Comparison of ENCODE assay signal across 17 cellular contexts in genomic region chr1:38891753-38892152, GRCh38. TPM values are rescaled to one million over a fixed set of nuclear protein-coding genes. Genes with fewer than 3 reads are reported as not detected.
DNase-seq lines count a peak whose midpoint lies in the region; ATAC-seq, FAIRE-seq and TF ChIP-seq lines count a peak whose summit lies in the region.
"Had no signal": no experiment of that assay in that cellular context is flagged by ENCODE, and none has a peak within 500 bp of the region (broad histone marks: within the 10 kb centered on the region; RNA-seq: fewer than 3 reads in every experiment).

No MANE protein-coding gene starts in this region.

- no peak overlapping the region for H4K5ac ChIP-seq in H1 (ENCODE audit: insufficient read length, low read depth, low read length)

- no peak overlapping the region for H2BK12ac ChIP-seq in H1 (ENCODE audit: low read depth, low read length)

- H3K27me3 ChIP-seq in H1 (replicated peaks in 1 of 4; ENCODE audit: control insufficient read depth in 3 of 4, extremely low read depth in 1 of 4, insufficient read depth in 3 of 4, low read length in 3 of 4) (no peaks in the 10 kb centered on the region; a peak in 1 of 7 replicates), esophagus squamous epithelium (no peaks in the 10 kb centered on the region)
- H3K27me3 ChIP-seq: stomach had no signal

- 79% methylated on average over 1 of the region's 1 CpG; no CpG with 5 or more reads in 1 of the 2 experiments for WGBS in H1 (ENCODE audit: extremely low coverage in 1 of 2, insufficient coverage in 1 of 2, insufficient read length in 1 of 2, insufficient replicate concordance in 2 of 2, low coverage in 1 of 2, low lambda C conversion rate in 2 of 2, missing lambda C conversion rate in 1 of 2), 2 experiments
- WGBS in esophagus squamous epithelium, 2 donors: 79 to 90% methylated on average over 1 of the region's 1 CpG

- no peaks in the 10 kb centered on the region for H3K23me2 ChIP-seq in H1 (ENCODE audit: low read depth, low read length)

- no peaks in the 10 kb centered on the region for H3K79me2 ChIP-seq in H1 (ENCODE audit: control insufficient read depth in 1 of 2, insufficient read depth in 2 of 2, low read length in 2 of 2)

- H3K4ac ChIP-seq in H1 (replicated peaks; ENCODE audit: insufficient read length, low read depth, low read length): no peak overlapping the region

- TF ChIP-seq RAD21 in H1 (IDR thresholded peaks at IDR 0.05 in 1 of 2, conservative IDR thresholded peaks at IDR 0.05 in 1 of 2; ENCODE audit: low read depth in 2 of 2, low read length in 2 of 2): peak; percentile 65 to 73

- no peaks in the 10 kb centered on the region for H3K27me3 Mint-ChIP-seq in progenitor cell of endocrine pancreas
- H3K27me3 Mint-ChIP-seq: activated naive CD4-positive, alpha-beta T cell treated with anti-CD3 and anti-CD28 coated beads, Interleukin-2, amount 50 U/mL, for 24 hours; dendritic cell treated with granulocyte-macrophage colony-stimulating factor and Interleukin-4, amounts not matched to agents 40 ng/mL and 50 ng/mL, for 4 days had no signal

- no peak overlapping the region for H2BK20ac ChIP-seq in H1 (ENCODE audit: low read length)

- H4K91ac ChIP-seq in H1 (replicated peaks; ENCODE audit: insufficient read length, low read length): no peak overlapping the region

- H3K4me2 ChIP-seq in H1 (ENCODE audit: insufficient read depth in 1 of 2, low read depth in 2 of 2, low read length in 2 of 2): no peak overlapping the region

- H3K27ac ChIP-seq in H1 (ENCODE audit: low read depth, low read length): no peak overlapping the region
- H3K27ac ChIP-seq in esophagus squamous epithelium: no peak overlapping the region
- H3K27ac ChIP-seq: stomach had no signal

- H3K36me3 Mint-ChIP-seq in progenitor cell of endocrine pancreas (ENCODE audit: insufficient read depth): no peaks in the 10 kb centered on the region
- H3K36me3 Mint-ChIP-seq: activated naive CD4-positive, alpha-beta T cell treated with anti-CD3 and anti-CD28 coated beads, Interleukin-2, amount 50 U/mL, for 24 hours had no signal

- intact Hi-C loops in esophagus squamous epithelium (cut with DNase I): no loop called here

- peaks cover 3% of the 10 kb centered on the region for H3K4me1 Mint-ChIP-seq in progenitor cell of endocrine pancreas (ENCODE audit: low read depth)
- H3K4me1 Mint-ChIP-seq: activated naive CD4-positive, alpha-beta T cell treated with anti-CD3 and anti-CD28 coated beads, Interleukin-2, amount 50 U/mL, for 24 hours had no signal

- H3K4me1 ChIP-seq in H1 (replicated peaks in 1 of 4; ENCODE audit: control insufficient read depth in 3 of 4, insufficient read depth in 4 of 4, low read length in 3 of 4): peaks cover 0 to 2% (median under 1%) of the 10 kb centered on the region in 4 experiments; a peak in 2 of 7 replicates
- no peaks in the 10 kb centered on the region for H3K4me1 ChIP-seq in esophagus squamous epithelium
- H3K4me1 ChIP-seq: stomach had no signal

- H3K14ac ChIP-seq in H1 (ENCODE audit: insufficient read length): no peak overlapping the region

- H3K36me3 ChIP-seq in H1 (ENCODE audit: control insufficient read depth in 2 of 4, insufficient read depth in 4 of 4, low read length in 3 of 4): no peaks in the 10 kb centered on the region
- H3K36me3 ChIP-seq in esophagus squamous epithelium: peaks cover 0 to 51% (median 0%) of the 10 kb centered on the region in 3 donors

- H3K27ac Mint-ChIP-seq in progenitor cell of endocrine pancreas: no peak overlapping the region
- H3K27ac Mint-ChIP-seq: activated naive CD4-positive, alpha-beta T cell treated with anti-CD3 and anti-CD28 coated beads, Interleukin-2, amount 50 U/mL, for 24 hours; dendritic cell treated with granulocyte-macrophage colony-stimulating factor and Interleukin-4, amounts not matched to agents 40 ng/mL and 50 ng/mL, for 4 days had no signal

- FAIRE-seq in H1 (lab: Jason Lieb, UNC): peak; percentile 85

- no peak for ATAC-seq in HG03342 (IDR thresholded peaks at IDR 0.05; ENCODE audit: unreplicated experiment)

- H3K79me1 ChIP-seq in H1 (ENCODE audit: low read depth, low read length): no peaks in the 10 kb centered on the region

- CTCF ChIA-PET in H1 (lab: Charles Lee; ENCODE audit: partially characterized antibody): interaction anchor here (0.8 to 1.8 kb wide), 9 partner anchors 8 to 200 kb away, joined by 3 to 10 read pairs (median 4); partner anchors contain the start of gene NDUFS5

- DNase-seq in NCI-H82 (lab: John Stamatoyannopoulos, UW) (peak; percentile 52), NCI-H82 treated with DMSO at 0.1 percent for 48 hours (lab: John Stamatoyannopoulos, UW; ENCODE audit: unreplicated experiment) (no peak), NCI-H510A treated with DMSO at 0.1 percent for 48 hours (lab: John Stamatoyannopoulos, UW) (peak; percentile 69), H1 (ENCODE audit: low read depth in 1 of 2, low spot score in 2 of 2) (peak; percentile 5 to 44), progenitor cell of endocrine pancreas (ENCODE audit: low spot score, unreplicated experiment) (no peak), amniotic stem cell (lab: John Stamatoyannopoulos, UW) (no peak), esophagus squamous epithelium (lab: John Stamatoyannopoulos, UW) (no peak)
- DNase-seq: mesenchymal stem cell; NCI-H345; posterior cingulate gyrus; SHP77; stimulated activated CD4-positive, alpha-beta T cell treated with anti-CD3 and anti-CD28 coated beads, Interleukin-4, amount 100 ng/mL, for 1 hour; stomach had no signal

- H2AK5ac ChIP-seq in H1 (ENCODE audit: low read depth, low read length): no peak overlapping the region

- no peak overlapping the region for H2BK5ac ChIP-seq in H1 (ENCODE audit: low read depth, low read length)

- POLR2A ChIA-PET in H1 (lab: Charles Lee; ENCODE audit: partially characterized antibody): interaction anchor here (0.7 to 1.8 kb wide), 5 partner anchors 19 to 461 kb away, joined by 3 to 5 read pairs (median 3); partner anchors contain the start of genes MYCBP and RRAGC

- no peak overlapping the region for H3K9ac ChIP-seq in H1 (replicated peaks in 1 of 4; ENCODE audit: extremely low read depth in 1 of 4, low read depth in 3 of 4, low read length in 3 of 4)

- TF ChIP-seq POLR2A in H1 (IDR thresholded peaks at IDR 0.05; ENCODE audit: control extremely low read depth in 1 of 2, low read depth in 2 of 2, low read length in 2 of 2) (no peak), esophagus squamous epithelium (IDR thresholded peaks at IDR 0.05) (no peak)

- H4K8ac ChIP-seq in H1 (ENCODE audit: extremely low read depth, insufficient read depth, low read length): no peak overlapping the region

- H3K4me3 ChIP-seq in H1 (ENCODE audit: extremely low read depth in 1 of 4, insufficient read depth in 2 of 4, low read depth in 3 of 4, low read length in 4 of 4) (no peak overlapping the region), esophagus squamous epithelium (no peak overlapping the region)
- H3K4me3 ChIP-seq: stomach had no signal

- H4K20me1 ChIP-seq in H1 (replicated peaks in 1 of 2; ENCODE audit: control insufficient read depth in 1 of 2, insufficient read depth in 2 of 2, low read length in 2 of 2): no peaks in the 10 kb centered on the region

- no peak overlapping the region for H3K56ac ChIP-seq in H1 (replicated peaks; ENCODE audit: insufficient read length, low read depth, low read length)

- no peak overlapping the region for H3K18ac ChIP-seq in H1 (ENCODE audit: extremely low read depth, low read length)

- TF ChIP-seq EP300 in H1 (IDR thresholded peaks at IDR 0.05; ENCODE audit: borderline replicate concordance in 1 of 2, low read depth in 2 of 2, low read length in 2 of 2): no peak

- no peak overlapping the region for H2BK15ac ChIP-seq in H1 (ENCODE audit: low read length)

- no peak overlapping the region for H3K23ac ChIP-seq in H1 (ENCODE audit: insufficient read length)

- H3K9me3 ChIP-seq in H1 (ENCODE audit: insufficient read depth in 2 of 2, low read depth in 1 of 2, low read length in 1 of 2): no peaks in the 10 kb centered on the region
- H3K9me3 ChIP-seq in esophagus squamous epithelium: no peaks in the 10 kb centered on the region
- H3K9me3 ChIP-seq: stomach had no signal

- H2BK120ac ChIP-seq in H1 (replicated peaks; ENCODE audit: low read depth, low read length): no peak overlapping the region

- no peak overlapping the region for H3K4me3 Mint-ChIP-seq in progenitor cell of endocrine pancreas (ENCODE audit: low read depth)
- H3K4me3 Mint-ChIP-seq: activated naive CD4-positive, alpha-beta T cell treated with anti-CD3 and anti-CD28 coated beads, Interleukin-2, amount 50 U/mL, for 24 hours; dendritic cell treated with granulocyte-macrophage colony-stimulating factor and Interleukin-4, amounts not matched to agents 40 ng/mL and 50 ng/mL, for 4 days had no signal

- no peaks in the 10 kb centered on the region for H3K9me3 Mint-ChIP-seq in progenitor cell of endocrine pancreas (ENCODE audit: low read depth)
- H3K9me3 Mint-ChIP-seq: activated naive CD4-positive, alpha-beta T cell treated with anti-CD3 and anti-CD28 coated beads, Interleukin-2, amount 50 U/mL, for 24 hours; dendritic cell treated with granulocyte-macrophage colony-stimulating factor and Interleukin-4, amounts not matched to agents 40 ng/mL and 50 ng/mL, for 4 days had no signal

- no peak overlapping the region for H2AFZ ChIP-seq in H1 (ENCODE audit: low read length)

- TF ChIP-seq CTCF in H1 (IDR thresholded peaks at IDR 0.05; ENCODE audit: control extremely low read depth in 1 of 3, insufficient read depth in 1 of 3, low read depth in 1 of 3, low read length in 3 of 3) (peak; percentile 47 to 72 (median 49); a peak in 3 of 4 replicates), progenitor cell of endocrine pancreas (IDR thresholded peaks at IDR 0.05; ENCODE audit: unreplicated experiment) (peak; percentile 41), esophagus squamous epithelium (IDR thresholded peaks at IDR 0.05) (no peak)

RNA-seq across cellular contexts. Expression of gene GJA9, which starts 10.4 kb away (rescaled TPM):
- not detected in 2 replicates for total RNA-seq in H1 (2021; fragmentation: NEBNext Ultra II Directional; extraction: Animal tissue kit (Norgen Biotek cat#: 25700))
- not detected in 2 replicates for polyA plus RNA-seq in H1 (2011; rRNA removed)
- not detected for polyA plus RNA-seq in H1 (2011; cell fraction: cytosol; rRNA removed)
- not detected for polyA plus RNA-seq in H1 (2011; cell fraction: nucleus; rRNA removed)
- polyA plus RNA-seq in H1 (2012, experiment 1 of 2): 0.09 to 0.22 TPM in 2 of 4 replicates, not detected in the others
- polyA plus RNA-seq in H1 (2012, experiment 2 of 2): not detected
- polyA plus RNA-seq in H1 (2013, experiment 1 of 2): 0.02 TPM
- polyA plus RNA-seq in H1 (2013, experiment 2 of 2): not detected
- not detected in 2 replicates for polyA minus RNA-seq in H1 (2011; rRNA and poly(A)+ RNA removed)
- not detected for polyA minus RNA-seq in H1 (2011; cell fraction: cytosol; rRNA and poly(A)+ RNA removed)
- not detected for polyA minus RNA-seq in H1 (2011; cell fraction: nucleus; rRNA and poly(A)+ RNA removed)
- total RNA-seq in progenitor cell of endocrine pancreas: not detected in 2 replicates
- total RNA-seq in esophagus squamous epithelium: under 1 TPM in 2 of 4 donors, not detected in 2; 0.50 to 0.75 TPM
- total RNA-seq: Daoy had no signal

RNA-seq across cellular contexts. Expression of gene MYCBP, which starts 18.6 kb away (rescaled TPM):
- total RNA-seq in H1 (2021; fragmentation: NEBNext Ultra II Directional; extraction: Animal tissue kit (Norgen Biotek cat#: 25700)): 36.8 and 38.2 TPM in 2 replicates
- 13.0 and 22.4 TPM in 2 replicates for polyA plus RNA-seq in H1 (2011; rRNA removed)
- 16.4 TPM for polyA plus RNA-seq in H1 (2011; cell fraction: cytosol; rRNA removed)
- polyA plus RNA-seq in H1 (2011; cell fraction: nucleus; rRNA removed): 5.4 TPM
- polyA plus RNA-seq in H1 (2012, experiment 1 of 2): 14.2 to 19.4 TPM (median 16.0 TPM) in 4 replicates
- polyA plus RNA-seq in H1 (2012, experiment 2 of 2): 7.4 TPM
- polyA plus RNA-seq in H1 (2013, experiment 1 of 2): 40.9 TPM
- polyA plus RNA-seq in H1 (2013, experiment 2 of 2): 40.7 TPM
- polyA minus RNA-seq in H1 (2011; rRNA and poly(A)+ RNA removed): 13.4 and 15.4 TPM in 2 replicates
- polyA minus RNA-seq in H1 (2011; cell fraction: cytosol; rRNA and poly(A)+ RNA removed): 10.9 TPM
- 3.5 TPM for polyA minus RNA-seq in H1 (2011; cell fraction: nucleus; rRNA and poly(A)+ RNA removed)
- total RNA-seq in progenitor cell of endocrine pancreas (25.6 and 28.3 TPM in 2 replicates), esophagus squamous epithelium (10 to 100 TPM; 22.7 to 42.0 (median 26.0) TPM)

RNA-seq across cellular contexts. Expression of gene RRAGC, which starts 32.2 kb away (rescaled TPM):
- total RNA-seq in H1 (2021; fragmentation: NEBNext Ultra II Directional; extraction: Animal tissue kit (Norgen Biotek cat#: 25700)): 16.5 and 18.1 TPM in 2 replicates
- polyA plus RNA-seq in H1 (2011; rRNA removed): 6.2 and 12.0 TPM in 2 replicates
- 6.3 TPM for polyA plus RNA-seq in H1 (2011; cell fraction: cytosol; rRNA removed)
- 1.7 TPM for polyA plus RNA-seq in H1 (2011; cell fraction: nucleus; rRNA removed)
- 10.0 to 14.8 TPM (median 10.9 TPM) in 4 replicates for polyA plus RNA-seq in H1 (2012, experiment 1 of 2)
- 3.5 TPM for polyA plus RNA-seq in H1 (2012, experiment 2 of 2)
- polyA plus RNA-seq in H1 (2013, experiment 1 of 2): 11.7 TPM
- polyA plus RNA-seq in H1 (2013, experiment 2 of 2): 13.3 TPM
- 5.2 and 6.1 TPM in 2 replicates for polyA minus RNA-seq in H1 (2011; rRNA and poly(A)+ RNA removed)
- 4.9 TPM for polyA minus RNA-seq in H1 (2011; cell fraction: cytosol; rRNA and poly(A)+ RNA removed)
- 3.2 TPM for polyA minus RNA-seq in H1 (2011; cell fraction: nucleus; rRNA and poly(A)+ RNA removed)
- 19.7 and 20.8 TPM in 2 replicates for total RNA-seq in progenitor cell of endocrine pancreas
- 10 to 100 TPM; 11.9 to 20.1 (median 17.5) TPM for total RNA-seq in esophagus squamous epithelium

RNA-seq across cellular contexts. Expression of gene RHBDL2, which starts 49.9 kb away (rescaled TPM):
- 0.84 and 1.2 TPM in 2 replicates for total RNA-seq in H1 (2021; fragmentation: NEBNext Ultra II Directional; extraction: Animal tissue kit (Norgen Biotek cat#: 25700))
- 0.31 and 0.42 TPM in 2 replicates for polyA plus RNA-seq in H1 (2011; rRNA removed)
- polyA plus RNA-seq in H1 (2011; cell fraction: cytosol; rRNA removed): 0.97 TPM
- 0.50 TPM for polyA plus RNA-seq in H1 (2011; cell fraction: nucleus; rRNA removed)
- 1.5 to 2.3 TPM (median 2.2 TPM) in 4 replicates for polyA plus RNA-seq in H1 (2012, experiment 1 of 2)
- polyA plus RNA-seq in H1 (2012, experiment 2 of 2): 0.66 TPM
- 0.59 TPM for polyA plus RNA-seq in H1 (2013, experiment 1 of 2)
- polyA plus RNA-seq in H1 (2013, experiment 2 of 2): 0.66 TPM
- 0.19 and 1.4 TPM in 2 replicates for polyA minus RNA-seq in H1 (2011; rRNA and poly(A)+ RNA removed)
- not detected for polyA minus RNA-seq in H1 (2011; cell fraction: cytosol; rRNA and poly(A)+ RNA removed)
- 0.40 TPM for polyA minus RNA-seq in H1 (2011; cell fraction: nucleus; rRNA and poly(A)+ RNA removed)
- total RNA-seq in progenitor cell of endocrine pancreas (not detected in 2 replicates), esophagus squamous epithelium (10 to 100 TPM; 11.6 to 23.0 (median 17.4) TPM)

Comparison
In these comparisons a context has a peak if more than half of its experiments do, and no peak if none do; other contexts are left out.
1. DNase-seq: peak in NCI-H82 (single experiment), NCI-H510A treated with DMSO at 0.1 percent for 48 hours (single experiment) and H1 (2 of 2); none in NCI-H82 treated with DMSO at 0.1 percent for 48 hours (single experiment), progenitor cell of endocrine pancreas (single experiment), amniotic stem cell (single experiment) and esophagus squamous epithelium (single experiment).
2. CTCF ChIP-seq: peak in H1 (3 of 3) and progenitor cell of endocrine pancreas (single experiment); none in esophagus squamous epithelium (0 of 6).